8 cellular contexts compared by ENCODE assay signal in genomic region chr22:30822216-30823014, GRCh38.
DNase-seq lines count a peak whose midpoint lies in the region; ATAC-seq and TF ChIP-seq lines count a peak whose summit lies in the region.

No MANE protein-coding gene starts in this region.

- no peaks in the 10 kb centered on the region for H3K9me3 Mint-ChIP-seq in activated CD8-positive, alpha-beta T cell treated with anti-CD3 and anti-CD28 coated beads, Interleukin-2, amount 10 ng/mL, durations not matched to agents 7 days and 5 days (ENCODE audit: insufficient read depth)

- H3K9me3 ChIP-seq in psoas muscle, result no peaks in the 10 kb centered on the region

- H3K27ac Mint-ChIP-seq in activated CD8-positive, alpha-beta T cell treated with anti-CD3 and anti-CD28 coated beads, Interleukin-2, amount 10 ng/mL, durations not matched to agents 7 days and 5 days, result no peak overlapping the region

- intact Hi-C loops in Right ventricle myocardium superior (cut with DNase I), result no loop called here
- intact Hi-C loops in psoas muscle (cut with DNase I), result no loop called here

- WGBS in psoas muscle, 3 donors, result 3 to 6% (median 5%) methylated on average over 65 to 87 of the region's 87 CpGs

- DNase-seq in H7, result peak; percentile 87
- no peak for DNase-seq in activated CD8-positive, alpha-beta T cell treated with anti-CD3 and anti-CD28 coated beads, Interleukin-2, amount 10 ng/mL, durations not matched to agents 7 days and 5 days
- DNase-seq in Right ventricle myocardium superior, result no peak
- no peak for DNase-seq in psoas muscle
- no peak for DNase-seq in germinal center (ENCODE audit: low spot score)
- no peak for DNase-seq in NCI-H187 (lab: John Stamatoyannopoulos, UW)
- no peak for DNase-seq in NCI-H1048 (lab: John Stamatoyannopoulos, UW)

- peak; percentile 57 for ATAC-seq in activated CD8-positive, alpha-beta T cell treated with anti-CD3 and anti-CD28 coated beads, Interleukin-2, amount 10 ng/mL, durations not matched to agents 7 days and 5 days
- ATAC-seq in Right ventricle myocardium superior (ENCODE audit: poor library complexity) (peak; percentile 74), psoas muscle (peak; percentile 43 to 87 (median 76)), HG02678 (IDR thresholded peaks at IDR 0.05; ENCODE audit: unreplicated experiment) (no peak)

- H3K27ac ChIP-seq in psoas muscle, result no peak overlapping the region

- H3K27me3 ChIP-seq in H7 (ENCODE audit: control insufficient read depth, insufficient read depth, low read length) (peaks cover 24% of the 10 kb centered on the region), psoas muscle (ENCODE audit: insufficient read depth in 3 of 3, low read length in 2 of 3) (peaks cover 0 to 28% (median 3%) of the 10 kb centered on the region in 3 donors)

- H3K27me3 Mint-ChIP-seq in activated CD8-positive, alpha-beta T cell treated with anti-CD3 and anti-CD28 coated beads, Interleukin-2, amount 10 ng/mL, durations not matched to agents 7 days and 5 days (ENCODE audit: low read depth), result peaks cover 35% of the 10 kb centered on the region

- no peaks in the 10 kb centered on the region for H3K36me3 Mint-ChIP-seq in activated CD8-positive, alpha-beta T cell treated with anti-CD3 and anti-CD28 coated beads, Interleukin-2, amount 10 ng/mL, durations not matched to agents 7 days and 5 days (ENCODE audit: low read depth)

- H3K4me1 Mint-ChIP-seq in activated CD8-positive, alpha-beta T cell treated with anti-CD3 and anti-CD28 coated beads, Interleukin-2, amount 10 ng/mL, durations not matched to agents 7 days and 5 days (ENCODE audit: low read depth), result no peaks in the 10 kb centered on the region

- POLR2A ChIA-PET in activated CD8-positive, alpha-beta T cell treated with anti-CD3 and anti-CD28 coated beads, Interleukin-2, amount 10 ng/mL, durations not matched to agents 7 days and 5 days (lab: Charles Lee), result no interaction called here

- H3K36me3 ChIP-seq in H7 (replicated peaks; ENCODE audit: control insufficient read depth, insufficient read depth, low read length), result no peaks in the 10 kb centered on the region
- no peaks in the 10 kb centered on the region for H3K36me3 ChIP-seq in psoas muscle (ENCODE audit: insufficient read depth in 1 of 2, low read depth in 1 of 2)

- H3K4me1 ChIP-seq in psoas muscle, result peaks cover 10% of the 10 kb centered on the region

- H3K4me3 Mint-ChIP-seq in activated CD8-positive, alpha-beta T cell treated with anti-CD3 and anti-CD28 coated beads, Interleukin-2, amount 10 ng/mL, durations not matched to agents 7 days and 5 days, result no peak overlapping the region

- CTCF ChIA-PET in activated CD8-positive, alpha-beta T cell treated with anti-CD3 and anti-CD28 coated beads, Interleukin-2, amount 10 ng/mL, durations not matched to agents 7 days and 5 days (lab: Charles Lee), result no interaction called here

- H3K4me3 ChIP-seq in H7 (ENCODE audit: insufficient read depth, low read depth, low read length), result peak overlapping the region; percentile 54
- peak overlapping the region; percentile 67 for H3K4me3 ChIP-seq in psoas muscle

- TF ChIP-seq CTCF in psoas muscle (IDR thresholded peaks at IDR 0.05), result no peak
